Comparison of ENCODE assay signal across 1 cellular context in the genomic region with DNA sequence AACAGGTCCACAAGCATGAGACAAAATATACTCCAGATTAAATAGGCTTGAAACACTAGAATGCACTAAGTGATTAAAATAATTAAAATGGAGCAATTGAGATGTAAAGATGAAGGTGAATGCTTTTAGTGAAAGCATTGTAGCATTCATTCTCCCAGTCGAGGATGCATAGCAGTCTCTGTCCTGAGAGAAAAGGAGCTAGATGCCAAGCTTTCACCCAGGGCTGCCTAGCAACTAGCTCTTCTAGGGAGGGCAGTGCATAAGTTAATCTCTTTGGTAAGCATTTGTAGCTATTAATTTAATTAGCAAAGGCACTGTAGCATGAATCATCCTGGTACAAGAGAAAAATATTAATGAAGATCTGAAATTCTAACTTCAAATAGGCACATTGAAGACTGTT.
TF ChIP-seq lines count a peak whose summit lies in the region.

No MANE protein-coding gene starts in this region.

TF ChIP-seq in WTC11, 78 proteins besides CTCF, POLR2A, EP300 and RAD21 (continued from another document):
- TF ChIP-seq, protein P1, sequence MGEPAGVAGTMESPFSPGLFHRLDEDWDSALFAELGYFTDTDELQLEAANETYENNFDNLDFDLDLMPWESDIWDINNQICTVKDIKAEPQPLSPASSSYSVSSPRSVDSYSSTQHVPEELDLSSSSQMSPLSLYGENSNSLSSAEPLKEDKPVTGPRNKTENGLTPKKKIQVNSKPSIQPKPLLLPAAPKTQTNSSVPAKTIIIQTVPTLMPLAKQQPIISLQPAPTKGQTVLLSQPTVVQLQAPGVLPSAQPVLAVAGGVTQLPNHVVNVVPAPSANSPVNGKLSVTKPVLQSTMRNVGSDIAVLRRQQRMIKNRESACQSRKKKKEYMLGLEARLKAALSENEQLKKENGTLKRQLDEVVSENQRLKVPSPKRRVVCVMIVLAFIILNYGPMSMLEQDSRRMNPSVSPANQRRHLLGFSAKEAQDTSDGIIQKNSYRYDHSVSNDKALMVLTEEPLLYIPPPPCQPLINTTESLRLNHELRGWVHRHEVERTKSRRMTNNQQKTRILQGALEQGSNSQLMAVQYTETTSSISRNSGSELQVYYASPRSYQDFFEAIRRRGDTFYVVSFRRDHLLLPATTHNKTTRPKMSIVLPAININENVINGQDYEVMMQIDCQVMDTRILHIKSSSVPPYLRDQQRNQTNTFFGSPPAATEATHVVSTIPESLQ (CRISPR knock-in tag; IDR thresholded peaks at IDR 0.05) = no peak
- TF ChIP-seq RORB (CRISPR knock-in tag; IDR thresholded peaks at IDR 0.05) (no peak), SMAD4 (CRISPR knock-in tag; IDR thresholded peaks at IDR 0.05) (no peak), ZBTB21 (CRISPR knock-in tag; IDR thresholded peaks at IDR 0.05; ENCODE audit: borderline replicate concordance) (no peak), JUN (CRISPR knock-in tag; IDR thresholded peaks at IDR 0.05) (no peak), FOXP1 (CRISPR knock-in tag; IDR thresholded peaks at IDR 0.05; ENCODE audit: borderline replicate concordance) (no peak), ESRRA (CRISPR knock-in tag; IDR thresholded peaks at IDR 0.05; ENCODE audit: borderline replicate concordance) (no peak), CBFB (CRISPR knock-in tag; IDR thresholded peaks at IDR 0.05; ENCODE audit: low read depth) (no peak), MYBL2 (CRISPR knock-in tag; IDR thresholded peaks at IDR 0.05) (no peak)
- TF ChIP-seq, protein P2, sequence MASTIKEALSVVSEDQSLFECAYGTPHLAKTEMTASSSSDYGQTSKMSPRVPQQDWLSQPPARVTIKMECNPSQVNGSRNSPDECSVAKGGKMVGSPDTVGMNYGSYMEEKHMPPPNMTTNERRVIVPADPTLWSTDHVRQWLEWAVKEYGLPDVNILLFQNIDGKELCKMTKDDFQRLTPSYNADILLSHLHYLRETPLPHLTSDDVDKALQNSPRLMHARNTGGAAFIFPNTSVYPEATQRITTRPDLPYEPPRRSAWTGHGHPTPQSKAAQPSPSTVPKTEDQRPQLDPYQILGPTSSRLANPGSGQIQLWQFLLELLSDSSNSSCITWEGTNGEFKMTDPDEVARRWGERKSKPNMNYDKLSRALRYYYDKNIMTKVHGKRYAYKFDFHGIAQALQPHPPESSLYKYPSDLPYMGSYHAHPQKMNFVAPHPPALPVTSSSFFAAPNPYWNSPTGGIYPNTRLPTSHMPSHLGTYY (CRISPR knock-in tag; IDR thresholded peaks at IDR 0.05) = no peak
- TF ChIP-seq, protein P3, sequence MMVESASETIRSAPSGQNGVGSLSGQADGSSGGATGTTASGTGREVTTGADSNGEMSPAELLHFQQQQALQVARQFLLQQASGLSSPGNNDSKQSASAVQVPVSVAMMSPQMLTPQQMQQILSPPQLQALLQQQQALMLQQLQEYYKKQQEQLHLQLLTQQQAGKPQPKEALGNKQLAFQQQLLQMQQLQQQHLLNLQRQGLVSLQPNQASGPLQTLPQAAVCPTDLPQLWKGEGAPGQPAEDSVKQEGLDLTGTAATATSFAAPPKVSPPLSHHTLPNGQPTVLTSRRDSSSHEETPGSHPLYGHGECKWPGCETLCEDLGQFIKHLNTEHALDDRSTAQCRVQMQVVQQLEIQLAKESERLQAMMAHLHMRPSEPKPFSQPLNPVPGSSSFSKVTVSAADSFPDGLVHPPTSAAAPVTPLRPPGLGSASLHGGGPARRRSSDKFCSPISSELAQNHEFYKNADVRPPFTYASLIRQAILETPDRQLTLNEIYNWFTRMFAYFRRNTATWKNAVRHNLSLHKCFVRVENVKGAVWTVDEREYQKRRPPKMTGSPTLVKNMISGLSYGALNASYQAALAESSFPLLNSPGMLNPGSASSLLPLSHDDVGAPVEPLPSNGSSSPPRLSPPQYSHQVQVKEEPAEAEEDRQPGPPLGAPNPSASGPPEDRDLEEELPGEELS (CRISPR knock-in tag; IDR thresholded peaks at IDR 0.05) = no peak
- TF ChIP-seq, protein P4, sequence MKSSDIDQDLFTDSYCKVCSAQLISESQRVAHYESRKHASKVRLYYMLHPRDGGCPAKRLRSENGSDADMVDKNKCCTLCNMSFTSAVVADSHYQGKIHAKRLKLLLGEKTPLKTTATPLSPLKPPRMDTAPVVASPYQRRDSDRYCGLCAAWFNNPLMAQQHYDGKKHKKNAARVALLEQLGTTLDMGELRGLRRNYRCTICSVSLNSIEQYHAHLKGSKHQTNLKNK (CRISPR knock-in tag; IDR thresholded peaks at IDR 0.05) = no peak
- TF ChIP-seq, protein P5, sequence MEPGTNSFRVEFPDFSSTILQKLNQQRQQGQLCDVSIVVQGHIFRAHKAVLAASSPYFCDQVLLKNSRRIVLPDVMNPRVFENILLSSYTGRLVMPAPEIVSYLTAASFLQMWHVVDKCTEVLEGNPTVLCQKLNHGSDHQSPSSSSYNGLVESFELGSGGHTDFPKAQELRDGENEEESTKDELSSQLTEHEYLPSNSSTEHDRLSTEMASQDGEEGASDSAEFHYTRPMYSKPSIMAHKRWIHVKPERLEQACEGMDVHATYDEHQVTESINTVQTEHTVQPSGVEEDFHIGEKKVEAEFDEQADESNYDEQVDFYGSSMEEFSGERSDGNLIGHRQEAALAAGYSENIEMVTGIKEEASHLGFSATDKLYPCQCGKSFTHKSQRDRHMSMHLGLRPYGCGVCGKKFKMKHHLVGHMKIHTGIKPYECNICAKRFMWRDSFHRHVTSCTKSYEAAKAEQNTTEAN (CRISPR knock-in tag; IDR thresholded peaks at IDR 0.05) = no peak
- TF ChIP-seq, protein P6, sequence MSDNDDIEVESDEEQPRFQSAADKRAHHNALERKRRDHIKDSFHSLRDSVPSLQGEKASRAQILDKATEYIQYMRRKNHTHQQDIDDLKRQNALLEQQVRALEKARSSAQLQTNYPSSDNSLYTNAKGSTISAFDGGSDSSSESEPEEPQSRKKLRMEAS (CRISPR knock-in tag; IDR thresholded peaks at IDR 0.05) = no peak
TF ChIP-seq in WTC11: peak in this region for 0.
